In genomic region chr17:22512057-22512456, GRCh38 we compare ENCODE assay signal across 24 cellular contexts.
"Had no signal": no experiment of that assay in that cellular context is flagged by ENCODE, and none has a peak within 500 bp of the region (broad histone marks: within the 10 kb centered on the region; RNA-seq: fewer than 3 reads in every experiment).

No MANE protein-coding gene starts in this region.

- H3K27me3 Mint-ChIP-seq: dendritic cell treated with granulocyte-macrophage colony-stimulating factor and Interleukin-4, amounts not matched to agents 40 ng/mL and 50 ng/mL, for 4 days; effector memory CD8-positive, alpha-beta T cell had no signal

- H3K27me3 ChIP-seq: colonic mucosa, esophagus squamous epithelium, foreskin keratinocyte, gastrocnemius medialis, gastroesophageal sphincter, heart left ventricle, heart right ventricle had no signal

- H3K4me1 ChIP-seq: colonic mucosa, esophagus squamous epithelium, foreskin keratinocyte, gastrocnemius medialis, gastroesophageal sphincter, heart left ventricle, heart right ventricle had no signal

- H3K4me3 Mint-ChIP-seq: dendritic cell treated with granulocyte-macrophage colony-stimulating factor and Interleukin-4, amounts not matched to agents 40 ng/mL and 50 ng/mL, for 4 days; effector memory CD8-positive, alpha-beta T cell; endodermal cell had no signal

- DNase-seq: colonic mucosa; cortex of kidney; dermis blood vessel endothelial cell; dorsolateral prefrontal cortex; effector CD4-positive, alpha-beta T cell; effector CD8-positive, alpha-beta T cell; effector memory CD4-positive, alpha-beta T cell; effector memory CD8-positive, alpha-beta T cell; endodermal cell; erythroblast; esophagus squamous epithelium; foreskin fibroblast; foreskin keratinocyte; foreskin melanocyte; gastrocnemius medialis; glutamatergic neuron; head of caudate nucleus; heart left ventricle; heart right ventricle had no signal

- H3K9me3 ChIP-seq: colonic mucosa, gastrocnemius medialis had no signal

- H3K4me1 Mint-ChIP-seq: endodermal cell had no signal

- H3K4me3 ChIP-seq: colonic mucosa, coronary artery, dorsolateral prefrontal cortex, esophagus squamous epithelium, gastrocnemius medialis, gastroesophageal sphincter, heart left ventricle, heart right ventricle had no signal

- H3K27ac Mint-ChIP-seq: dendritic cell treated with granulocyte-macrophage colony-stimulating factor and Interleukin-4, amounts not matched to agents 40 ng/mL and 50 ng/mL, for 4 days; effector memory CD8-positive, alpha-beta T cell; endodermal cell had no signal

- H3K36me3 ChIP-seq: colonic mucosa, esophagus squamous epithelium, gastrocnemius medialis, gastroesophageal sphincter, heart left ventricle, heart right ventricle had no signal

- H3K27ac ChIP-seq: colonic mucosa, coronary artery, dorsolateral prefrontal cortex, epithelial cell of prostate, esophagus squamous epithelium, foreskin keratinocyte, gastrocnemius medialis, gastroesophageal sphincter, heart left ventricle, heart right ventricle had no signal

- ATAC-seq: effector memory CD8-positive, alpha-beta T cell; esophagus mucosa; foreskin keratinocyte; gastrocnemius medialis; gastroesophageal sphincter; heart left ventricle; heart right ventricle had no signal
